ENCODE assay signal across 9 cellular contexts in the genomic region with DNA sequence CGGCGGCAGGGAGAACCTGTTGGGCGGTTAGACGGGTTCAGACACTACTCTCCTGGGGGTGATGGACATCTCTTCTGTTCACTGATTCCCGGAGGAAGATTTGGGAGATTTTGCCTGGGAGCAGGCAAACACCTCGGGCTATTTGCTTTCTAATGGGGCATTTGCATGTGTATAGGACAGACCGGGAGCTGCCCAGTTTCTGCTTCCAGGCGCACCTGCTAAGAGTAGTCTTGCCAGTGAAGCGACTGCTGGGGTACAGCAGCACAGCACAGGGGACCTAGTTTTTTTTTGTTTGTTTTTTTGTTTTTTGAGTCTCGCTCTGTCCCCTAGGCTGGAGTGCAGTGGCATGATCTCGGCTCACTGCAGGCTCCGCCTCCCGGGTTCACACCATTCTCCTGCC. TPM values are rescaled to one million over a fixed set of nuclear protein-coding genes. Genes with fewer than 3 reads are reported as not detected.
"Had no signal": no experiment of that assay in that cellular context is flagged by ENCODE, and none has a peak within 500 bp of the region (broad histone marks: within the 10 kb centered on the region; RNA-seq: fewer than 3 reads in every experiment).

No MANE protein-coding gene starts in this region.

- H3K36me3 ChIP-seq: HAP-1 had no signal

- H3K9me3 Mint-ChIP-seq: H9, HFFc6 had no signal

- H3K4me1 ChIP-seq: HAP-1 had no signal

- H3K9ac ChIP-seq: GM23248 had no signal

- FAIRE-seq: H54 had no signal

- H3K4me3 ChIP-seq: GM23248, HAP-1 had no signal

- H3K9me3 ChIP-seq: HAP-1 had no signal

- H3K4me1 Mint-ChIP-seq: H9 had no signal

- H3K4me3 Mint-ChIP-seq: H9, HFFc6 had no signal

- H2AFZ ChIP-seq: GM23248 had no signal

- ATAC-seq: HCT116 had no signal

- H3K27ac ChIP-seq: GM23248 had no signal

- DNase-seq: GM23248, GOT3, H7, H9, HCEC 1CT, HFFc6 had no signal

- H3K27ac Mint-ChIP-seq: H9, HFFc6 had no signal

RNA-seq across cellular contexts. Expression of gene H19, which starts 6.8 kb away (rescaled TPM):
- polyA plus RNA-seq: GM23248 had no signal
